ENCODE assay signal across 1 cellular context in the genomic region with DNA sequence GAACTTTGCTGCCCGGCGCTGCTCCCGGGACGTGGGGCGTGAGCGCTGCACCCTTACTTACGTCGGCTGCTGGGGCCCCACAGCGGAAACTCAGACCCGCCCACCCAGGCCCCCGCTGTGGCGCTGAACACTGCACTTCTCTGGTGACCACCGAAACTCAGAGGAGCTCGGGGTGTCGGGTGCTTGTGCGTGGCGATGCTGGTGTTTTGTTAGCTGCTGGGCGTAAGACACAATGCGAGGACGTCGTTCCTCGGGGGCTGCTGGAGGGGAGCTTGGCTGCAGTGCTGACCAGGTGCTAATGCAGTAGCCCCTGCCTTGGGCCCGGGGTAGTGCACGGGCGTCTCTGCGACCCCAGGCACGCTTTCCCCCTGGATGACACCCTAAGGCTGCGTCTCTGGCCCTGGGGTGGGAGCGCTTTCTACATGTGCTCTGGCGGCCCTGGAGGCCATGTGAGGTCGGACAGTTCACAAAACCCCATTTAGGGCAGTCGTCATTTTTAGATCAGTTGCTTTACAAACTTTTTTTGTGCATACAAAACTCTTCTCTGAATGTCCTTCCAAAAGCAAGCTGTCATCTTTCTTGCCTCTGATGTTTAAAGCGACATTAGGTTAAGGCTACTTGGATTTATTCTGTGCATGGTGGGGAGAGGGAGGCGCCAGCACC.
TF ChIP-seq lines count a peak whose summit lies in the region.

No MANE protein-coding gene starts in this region.

TF ChIP-seq in H1, 55 proteins besides CTCF, POLR2A, EP300 and RAD21:
- TF ChIP-seq SP2 (IDR thresholded peaks at IDR 0.05; ENCODE audit: low read length) (no peak), JUN (IDR thresholded peaks at IDR 0.05; ENCODE audit: low read depth, low read length) (no peak), TAF1 (IDR thresholded peaks at IDR 0.05; ENCODE audit: low read depth, low read length) (no peak), CEBPB (IDR thresholded peaks at IDR 0.05; ENCODE audit: low read depth, low read length) (no peak), SIRT6 (IDR thresholded peaks at IDR 0.05; ENCODE audit: low read length) (no peak), TBP (IDR thresholded peaks at IDR 0.05; ENCODE audit: low read depth, low read length) (no peak), KDM4A (IDR thresholded peaks at IDR 0.05; ENCODE audit: low read depth, low read length, severe bottlenecking) (no peak)
